ENCODE assay signal across 22 cellular contexts in genomic region chr13:112260108-112261055, GRCh38.
"Had no signal": no experiment of that assay in that cellular context is flagged by ENCODE, and none has a peak within 500 bp of the region (broad histone marks: within the 10 kb centered on the region; RNA-seq: fewer than 3 reads in every experiment).

No MANE protein-coding gene starts in this region.

- DNase-seq: colonic mucosa; dermis blood vessel endothelial cell; effector CD8-positive, alpha-beta T cell; hypothalamus; lower lobe of right lung; mesenchymal stem cell; midbrain; occipital lobe; retina; spleen; stimulated activated CD4-positive, alpha-beta T cell treated with anti-CD3 and anti-CD28 coated beads, Interleukin-15, amount 100 ng/mL, for 24 hours; stimulated activated CD4-positive, alpha-beta T cell treated with anti-CD3 and anti-CD28 coated beads, Interleukin-1b, Interleukin-23, amount 100 ng/mL, for 48 hours; stimulated activated CD4-positive, alpha-beta T cell treated with anti-CD3 and anti-CD28 coated beads, Interleukin-4, amount 100 ng/mL, for 24 hours; tibial artery; upper lobe of right lung had no signal

- ATAC-seq: heart left ventricle; left lobe of liver; lower lobe of right lung; psoas muscle; sciatic nerve; stimulated activated memory B cell treated with anti-CD40 and anti-IgM and Interleukin-4, amounts not matched to agents 10 μg/mL and 1 μg/mL and 100 μg/mL, for 72 hours; upper lobe of right lung had no signal

- H3K9me3 ChIP-seq: colonic mucosa, lower lobe of right lung, psoas muscle, tibial artery, upper lobe of right lung, vagina had no signal

- H3K36me3 ChIP-seq: colonic mucosa, heart left ventricle, lower lobe of right lung, neural progenitor cell, spleen, tibial artery, upper lobe of right lung, vagina had no signal

- H3K4me1 ChIP-seq: colonic mucosa, heart left ventricle, lower lobe of right lung, neural progenitor cell, psoas muscle, spleen, tibial artery, upper lobe of right lung, vagina had no signal

- H3K4me3 ChIP-seq: colonic mucosa, heart left ventricle, lower lobe of right lung, neural progenitor cell, psoas muscle, spleen, tibial artery, upper lobe of right lung, vagina had no signal

- H3K27ac ChIP-seq: colonic mucosa, heart left ventricle, lower lobe of right lung, neural progenitor cell, psoas muscle, spleen, tibial artery, upper lobe of right lung, vagina had no signal

- H3K27me3 ChIP-seq: colonic mucosa, neural progenitor cell, vagina had no signal
